In genomic region chr3:8505621-8506020, GRCh38 we compare ENCODE assay signal across 11 cellular contexts. TPM values are rescaled to one million over a fixed set of nuclear protein-coding genes. Genes with fewer than 3 reads are reported as not detected.
A peak's percentile ranks its signal among the peaks of the same experiment; 100 is the strongest.
DNase-seq lines count a peak whose midpoint lies in the region; ATAC-seq and TF ChIP-seq lines count a peak whose summit lies in the region.
"Had no signal": no experiment of that assay in that cellular context is flagged by ENCODE, and none has a peak within 500 bp of the region (broad histone marks: within the 10 kb centered on the region; RNA-seq: fewer than 3 reads in every experiment).

No MANE protein-coding gene starts in this region.

- H3K56ac ChIP-seq in mesendoderm (ENCODE audit: low read length): no peak overlapping the region

- H3K9me3 ChIP-seq in left lung: no peaks in the 10 kb centered on the region
- no peaks in the 10 kb centered on the region for H3K9me3 ChIP-seq in testis

- WGBS in testis, 2 donors: 35 to 51% methylated on average over 3 of the region's 3 CpGs
- WGBS in mesendoderm (ENCODE audit: extremely low coverage, insufficient coverage, low lambda C conversion rate): no CpG with 5 or more reads among the region's 3 CpGs

- H2BK15ac ChIP-seq in mesendoderm (replicated peaks; ENCODE audit: low read depth): no peak overlapping the region

- no peak overlapping the region for H3K9ac ChIP-seq in mesendoderm (ENCODE audit: low read length)

- H3K79me2 ChIP-seq in mesendoderm (ENCODE audit: control insufficient read depth, insufficient read depth, low read length): no peaks in the 10 kb centered on the region

- TF ChIP-seq POLR2A in testis (IDR thresholded peaks at IDR 0.05): no peak

- H3K4me2 ChIP-seq in mesendoderm (ENCODE audit: low read length): no peak overlapping the region

- H2AK5ac ChIP-seq in mesendoderm (ENCODE audit: low read length): no peak overlapping the region

- no peak overlapping the region for H4K5ac ChIP-seq in mesendoderm (ENCODE audit: low read length)

- TF ChIP-seq CTCF in left lung (IDR thresholded peaks at IDR 0.05) (no peak), testis (IDR thresholded peaks at IDR 0.05) (no peak)

- peaks cover 22 to 35% of the 10 kb centered on the region in 2 donors for H3K4me1 ChIP-seq in left lung
- peaks cover 49% of the 10 kb centered on the region for H3K4me1 ChIP-seq in testis
- peaks cover 5% of the 10 kb centered on the region for H3K4me1 ChIP-seq in mesendoderm (ENCODE audit: control insufficient read depth, low read depth, low read length)

- intact Hi-C loops in left lung (cut with DNase I) (no loop called here), testis (cut with DNase I; ENCODE audit: low total_unique reads) (no loop called here)

- peak; percentile 24 for ATAC-seq in left lung
- ATAC-seq in GM19467 (IDR thresholded peaks at IDR 0.05; ENCODE audit: unreplicated experiment): no peak

- H3K27me3 ChIP-seq in left lung: peaks cover 0 to 10% of the 10 kb centered on the region in 2 donors
- no peaks in the 10 kb centered on the region for H3K27me3 ChIP-seq in testis
- no peaks in the 10 kb centered on the region for H3K27me3 ChIP-seq in mesendoderm (ENCODE audit: insufficient read depth, low read length, poor library complexity)

- H3K79me1 ChIP-seq in mesendoderm (ENCODE audit: low read length): no peaks in the 10 kb centered on the region

- peak overlapping the region in 1 of 2 donors; percentile 6 for H3K4me3 ChIP-seq in left lung
- H3K4me3 ChIP-seq in testis: no peak overlapping the region
- no peak overlapping the region for H3K4me3 ChIP-seq in mesendoderm (ENCODE audit: low read length)

- no peak overlapping the region for H2BK120ac ChIP-seq in mesendoderm (ENCODE audit: low read depth, low read length)

- H3K27ac ChIP-seq in left lung (peak overlapping the region; percentile 41 to 46), testis (peak overlapping the region; percentile 74 to 80), mesendoderm (ENCODE audit: low read depth, low read length) (no peak overlapping the region)

- no peak overlapping the region for H4K8ac ChIP-seq in mesendoderm (ENCODE audit: low read depth, low read length)

- DNase-seq in NCI-H1105 (lab: John Stamatoyannopoulos, UW) (peak; percentile 14), NCI-H1105 treated with DMSO at 0.1 percent for 48 hours (lab: John Stamatoyannopoulos, UW) (no peak), SHP77 treated with DMSO at 0.1 percent for 48 hours (lab: John Stamatoyannopoulos, UW) (peak; percentile 54), left lung (peak in 1 of 2 donors; percentile 44), testis (no peak), mesendoderm (no peak)
- no peak for DNase-seq in activated CD8-positive, alpha-beta memory T cell treated with anti-CD3 and anti-CD28 coated beads for 24 hours
- DNase-seq: activated CD4-positive, alpha-beta T cell treated with anti-CD3 and anti-CD28 coated beads for 1 hour; activated naive CD4-positive, alpha-beta T cell; effector CD8-positive, alpha-beta T cell had no signal

- H3K18ac ChIP-seq in mesendoderm (ENCODE audit: low read length): no peak overlapping the region

- H3K4ac ChIP-seq in mesendoderm (ENCODE audit: low read depth, low read length): no peak overlapping the region

- no peak overlapping the region for H3K23ac ChIP-seq in mesendoderm (ENCODE audit: low read length)

- H2BK5ac ChIP-seq in mesendoderm (ENCODE audit: low read length): no peak overlapping the region

- H3K36me3 ChIP-seq in left lung (no peaks in the 10 kb centered on the region), testis (ENCODE audit: low read depth, missing control alignments) (no peaks in the 10 kb centered on the region), mesendoderm (ENCODE audit: control insufficient read depth, insufficient read depth, low read length) (no peaks in the 10 kb centered on the region)

RNA-seq across cellular contexts. Expression of gene LMCD1, which starts 4.0 kb away (rescaled TPM):
- total RNA-seq in left lung: 10 to 100 TPM; 69.6 to 84.8 TPM
- total RNA-seq in testis: 100 to 1,000 TPM in 1 of 2 donors, 10 to 100 TPM in 1; 47.9 to 103 TPM
- 53.3 TPM for polyA plus RNA-seq in testis (ENCODE audit: insufficient read depth, low read depth, low replicate concordance)
- polyA plus RNA-seq in mesendoderm (2013, experiment 1 of 2): 7.2 TPM
- polyA plus RNA-seq in mesendoderm (2013, experiment 2 of 2): 7.6 TPM

Comparison
In these comparisons a context has a peak if more than half of its experiments do, and no peak if none do; other contexts are left out.
1. DNase-seq: peak in NCI-H1105 (single experiment) and SHP77 treated with DMSO at 0.1 percent for 48 hours (single experiment); none in NCI-H1105 treated with DMSO at 0.1 percent for 48 hours (single experiment), testis (single experiment), mesendoderm (single experiment) and activated CD8-positive, alpha-beta memory T cell treated with anti-CD3 and anti-CD28 coated beads for 24 hours (single experiment).